Comparison of ENCODE assay signal across 23 cellular contexts in the genomic region with DNA sequence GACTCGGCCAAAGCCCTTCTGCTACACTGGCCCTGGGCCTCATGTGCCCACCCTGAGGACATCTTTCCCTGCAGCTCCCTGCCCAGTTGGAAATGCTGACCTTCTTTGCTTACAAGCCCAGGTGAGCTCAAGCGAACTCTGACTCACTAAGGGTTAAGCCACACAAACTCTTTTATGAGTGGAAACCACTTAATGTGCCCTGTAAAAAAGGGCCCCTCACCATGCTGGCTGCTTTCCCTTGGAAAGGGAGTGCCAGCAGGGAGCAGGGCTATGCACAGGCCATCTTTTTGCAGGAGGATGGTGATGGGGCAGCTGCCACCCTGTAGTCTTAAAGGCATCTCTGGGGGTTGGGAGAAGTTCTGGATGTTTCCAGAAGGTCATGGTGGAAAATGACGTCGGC. TPM values are rescaled to one million over a fixed set of nuclear protein-coding genes. Genes with fewer than 3 reads are reported as not detected.
DNase-seq lines count a peak whose midpoint lies in the region; ATAC-seq, FAIRE-seq and TF ChIP-seq lines count a peak whose summit lies in the region.
"Had no signal": no experiment of that assay in that cellular context is flagged by ENCODE, and none has a peak within 500 bp of the region (broad histone marks: within the 10 kb centered on the region; RNA-seq: fewer than 3 reads in every experiment).

No MANE protein-coding gene starts in this region.

- no peak for FAIRE-seq in small intestine (lab: Jason Lieb, UNC)
- FAIRE-seq: colon had no signal

- peak; percentile 62 for ATAC-seq in left lung
- ATAC-seq in SK-N-SH treated with all-trans-retinoic acid at 6 μM for 48 hours, result no peak
- ATAC-seq in HG03521 (IDR thresholded peaks at IDR 0.05; ENCODE audit: unreplicated experiment), result no peak
- ATAC-seq: activated CD8-positive, alpha-beta T cell treated with anti-CD3 and anti-CD28 coated beads for 36 hours; activated T-cell treated with anti-CD3 and anti-CD28 coated beads, Interleukin-2, amount 50 U/mL, for 4 hours had no signal

- no peaks in the 10 kb centered on the region for H3K9me3 Mint-ChIP-seq in Caco-2 (ENCODE audit: unreplicated experiment)
- H3K9me3 Mint-ChIP-seq: activated B cell treated with CpG ODN at 0.5 μM for 24 hours; activated CD8-positive, alpha-beta T cell treated with anti-CD3 and anti-CD28 coated beads for 36 hours; activated naive CD4-positive, alpha-beta T cell treated with anti-CD3 and anti-CD28 coated beads, Interleukin-2, amount 10 ng/mL, durations not matched to agents 7 days and 5 days; activated T-cell treated with anti-CD3 and anti-CD28 coated beads, Interleukin-2, amount 50 U/mL, for 4 hours; CD4-positive, alpha-beta memory T cell; IgD-negative memory B cell had no signal

- no peaks in the 10 kb centered on the region for H3K27me3 Mint-ChIP-seq in Caco-2 (ENCODE audit: insufficient read depth, unreplicated experiment)
- H3K27me3 Mint-ChIP-seq: activated B cell treated with CpG ODN at 0.5 μM for 24 hours had no signal

- H3K36me3 ChIP-seq in Caco-2 (ENCODE audit: control insufficient read depth, insufficient read depth, low read length) (no peaks in the 10 kb centered on the region), Peyer's patch (no peaks in the 10 kb centered on the region), left lung (no peaks in the 10 kb centered on the region), small intestine (ENCODE audit: control insufficient read depth in 2 of 2, insufficient read depth in 2 of 2, low read length in 2 of 2) (no peaks in the 10 kb centered on the region)

- peak overlapping the region; percentile 66 for H3K27ac Mint-ChIP-seq in Caco-2 (ENCODE audit: unreplicated experiment)
- H3K27ac Mint-ChIP-seq: activated B cell treated with CpG ODN at 0.5 μM for 24 hours; activated CD8-positive, alpha-beta T cell treated with anti-CD3 and anti-CD28 coated beads for 36 hours; activated naive CD4-positive, alpha-beta T cell treated with anti-CD3 and anti-CD28 coated beads, Interleukin-2, amount 10 ng/mL, durations not matched to agents 7 days and 5 days; CD4-positive, alpha-beta memory T cell; IgD-negative memory B cell had no signal

- no peaks in the 10 kb centered on the region for H3K27me3 ChIP-seq in Caco-2 (replicated peaks; ENCODE audit: control insufficient read depth, insufficient read depth, low read length)
- H3K27me3 ChIP-seq in Peyer's patch, result no peaks in the 10 kb centered on the region
- H3K27me3 ChIP-seq in left lung, result no peaks in the 10 kb centered on the region
- H3K27me3 ChIP-seq in small intestine (ENCODE audit: control insufficient read depth in 2 of 2, insufficient read depth in 2 of 2, low read length in 2 of 2), result no peaks in the 10 kb centered on the region

- H3K4me1 ChIP-seq in Caco-2 (peaks cover 58% of the 10 kb centered on the region), Peyer's patch (peaks cover 0 to 41% (median 2%) of the 10 kb centered on the region in 4 donors), left lung (peaks cover 9 to 21% of the 10 kb centered on the region in 2 donors), small intestine (ENCODE audit: control insufficient read depth in 2 of 2, insufficient read depth in 1 of 2, low read depth in 1 of 2, low read length in 1 of 2) (peaks cover 6 to 24% of the 10 kb centered on the region in 2 donors)

- H3K27ac ChIP-seq in Peyer's patch, result peak overlapping the region in 3 of 4 donors; percentile 35 to 81 (median 79)
- peak overlapping the region; percentile 58 to 75 for H3K27ac ChIP-seq in left lung
- H3K27ac ChIP-seq in small intestine (ENCODE audit: low read depth in 1 of 2, low read length in 1 of 2), result peak overlapping the region; percentile 80 to 89

- no TSS peak for BruUV-seq in Caco-2 (replicated peaks; lab: Mats Ljungman, UMichigan)

- 21 to 57% (median 40%) methylated on average over 4 of the region's 4 CpGs for WGBS in small intestine, 3 donors

- H3K9me3 ChIP-seq in Caco-2 (no peaks in the 10 kb centered on the region), Peyer's patch (no peaks in the 10 kb centered on the region), left lung (no peaks in the 10 kb centered on the region), small intestine (ENCODE audit: control insufficient read depth, low read depth) (no peaks in the 10 kb centered on the region)

- peaks cover 55% of the 10 kb centered on the region for H3K4me1 Mint-ChIP-seq in Caco-2 (ENCODE audit: low read depth, unreplicated experiment)
- H3K4me1 Mint-ChIP-seq: activated naive CD4-positive, alpha-beta T cell treated with anti-CD3 and anti-CD28 coated beads, Interleukin-2, amount 10 ng/mL, durations not matched to agents 7 days and 5 days had no signal

- H3K4me3 Mint-ChIP-seq in Caco-2 (ENCODE audit: unreplicated experiment), result peak overlapping the region; percentile 55
- H3K4me3 Mint-ChIP-seq: activated B cell treated with CpG ODN at 0.5 μM for 24 hours; activated CD8-positive, alpha-beta T cell treated with anti-CD3 and anti-CD28 coated beads for 36 hours; activated naive CD4-positive, alpha-beta T cell treated with anti-CD3 and anti-CD28 coated beads, Interleukin-2, amount 10 ng/mL, durations not matched to agents 7 days and 5 days; activated T-cell treated with anti-CD3 and anti-CD28 coated beads, Interleukin-2, amount 50 U/mL, for 4 hours; CD4-positive, alpha-beta memory T cell; IgD-negative memory B cell had no signal

- CTCF ChIA-PET in Caco-2 (lab: Charles Lee), result interaction anchor here (0.8 to 2.3 kb wide), 3 partner anchors 11 to 39 kb away, joined by 3 to 18 read pairs (median 4); no protein-coding TSS in a partner anchor

- H3K4me3 ChIP-seq in Caco-2 (ENCODE audit: low read depth, low read length) (no peak overlapping the region), Peyer's patch (peak overlapping the region in 1 of 4 donors; percentile 2), left lung (no peak overlapping the region), small intestine (ENCODE audit: low read depth in 1 of 2, low read length in 2 of 2) (no peak overlapping the region)

- intact Hi-C loops in Caco-2 (cut with micrococcal nuclease; ENCODE audit: unreplicated experiment), result no loop called here
- intact Hi-C loops in left lung (cut with DNase I), result no loop called here

- POLR2A ChIA-PET in Caco-2 (lab: Charles Lee), result interaction anchor here (0.6 to 2.8 kb wide), 2 partner anchors 39 kb away, joined by 3 to 27 read pairs; no protein-coding TSS in a partner anchor

- no peak for TF ChIP-seq POLR2A in Peyer's patch (IDR thresholded peaks at IDR 0.05)

- TF ChIP-seq CTCF in Caco-2 (IDR thresholded peaks at IDR 0.05; ENCODE audit: insufficient read depth in 1 of 2, low read depth in 1 of 2, low read length in 1 of 2, severe bottlenecking in 1 of 2, unreplicated experiment in 1 of 2), result no peak
- TF ChIP-seq CTCF in Peyer's patch (IDR thresholded peaks at IDR 0.05), result no peak
- no peak for TF ChIP-seq CTCF in left lung (IDR thresholded peaks at IDR 0.05)

- no peaks in the 10 kb centered on the region for H3K36me3 Mint-ChIP-seq in Caco-2 (ENCODE audit: insufficient read depth, unreplicated experiment)
- H3K36me3 Mint-ChIP-seq: activated naive CD4-positive, alpha-beta T cell treated with anti-CD3 and anti-CD28 coated beads, Interleukin-2, amount 10 ng/mL, durations not matched to agents 7 days and 5 days; CD4-positive, alpha-beta memory T cell; IgD-negative memory B cell had no signal

- DNase-seq in Caco-2, result no peak
- DNase-seq in Peyer's patch, result no peak
- DNase-seq in left lung, result no peak
- DNase-seq in small intestine, result no peak
- no peak for DNase-seq in hippocampal formation (lab: John Stamatoyannopoulos, UW)
- DNase-seq in mesenteric fat pad (ENCODE audit: low spot score), result no peak
- DNase-seq: activated B cell treated with CpG ODN at 0.5 μM for 24 hours; activated CD8-positive, alpha-beta T cell treated with anti-CD3 and anti-CD28 coated beads for 36 hours; activated naive CD4-positive, alpha-beta T cell treated with anti-CD3 and anti-CD28 coated beads, Interleukin-2, amount 10 ng/mL, durations not matched to agents 7 days and 5 days; activated T-cell treated with anti-CD3 and anti-CD28 coated beads, Interleukin-2, amount 50 U/mL, for 4 hours; aorta; CD4-positive, alpha-beta memory T cell; EL; foreskin melanocyte; NCI-H2081 treated with DMSO at 0.1 percent for 48 hours; stimulated activated CD8-positive, alpha-beta memory T cell treated with anti-CD3 and anti-CD28 coated beads, Interleukin-4, amount 100 ng/mL, for 48 hours; substantia nigra; T-helper 2 cell had no signal

TF ChIP-seq in SK-N-SH treated with all-trans-retinoic acid at 6 μM for 48 hours, 23 proteins besides CTCF, POLR2A, EP300 and RAD21:
- TF ChIP-seq, protein P1, sequence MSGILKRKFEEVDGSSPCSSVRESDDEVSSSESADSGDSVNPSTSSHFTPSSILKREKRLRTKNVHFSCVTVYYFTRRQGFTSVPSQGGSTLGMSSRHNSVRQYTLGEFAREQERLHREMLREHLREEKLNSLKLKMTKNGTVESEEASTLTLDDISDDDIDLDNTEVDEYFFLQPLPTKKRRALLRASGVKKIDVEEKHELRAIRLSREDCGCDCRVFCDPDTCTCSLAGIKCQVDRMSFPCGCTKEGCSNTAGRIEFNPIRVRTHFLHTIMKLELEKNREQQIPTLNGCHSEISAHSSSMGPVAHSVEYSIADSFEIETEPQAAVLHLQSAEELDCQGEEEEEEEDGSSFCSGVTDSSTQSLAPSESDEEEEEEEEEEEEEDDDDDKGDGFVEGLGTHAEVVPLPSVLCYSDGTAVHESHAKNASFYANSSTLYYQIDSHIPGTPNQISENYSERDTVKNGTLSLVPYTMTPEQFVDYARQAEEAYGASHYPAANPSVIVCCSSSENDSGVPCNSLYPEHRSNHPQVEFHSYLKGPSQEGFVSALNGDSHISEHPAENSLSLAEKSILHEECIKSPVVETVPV (CRISPR knock-in tag; IDR thresholded peaks at IDR 0.05), result no peak
- TF ChIP-seq ZNF70 (CRISPR knock-in tag; IDR thresholded peaks at IDR 0.05), result no peak
- no peak for TF ChIP-seq RARB (CRISPR knock-in tag; IDR thresholded peaks at IDR 0.05)
- no peak for TF ChIP-seq ZNF565 (CRISPR knock-in tag; conservative IDR thresholded peaks at IDR 0.05; ENCODE audit: low read depth)
- TF ChIP-seq CSDC2 (CRISPR knock-in tag; IDR thresholded peaks at IDR 0.05), result no peak
- no peak for TF ChIP-seq ARNTL (CRISPR knock-in tag; IDR thresholded peaks at IDR 0.05; ENCODE audit: borderline replicate concordance, low read depth)

RNA-seq across cellular contexts. Expression of a gene that starts 18.7 kb away (rescaled TPM):
- total RNA-seq in Caco-2 (2022), result 0.11 and 0.21 TPM in 2 replicates
- total RNA-seq in Peyer's patch, result 100 to 1,000 TPM in 2 of 4 donors, 10 to 100 TPM in 2; 75.9 to 143 (median 106) TPM
- 10 to 100 TPM; 41.1 to 53.1 TPM for total RNA-seq in left lung
- 10 to 100 TPM in 2 of 3 donors, 1 to 10 TPM in 1; 7.3 to 54.1 (median 39.4) TPM for polyA plus RNA-seq in small intestine
- 0.22 TPM for total RNA-seq in mesenteric fat pad
- total RNA-seq: activated CD8-positive, alpha-beta T cell treated with anti-CD3 and anti-CD28 coated beads for 36 hours; CD4-positive, alpha-beta memory T cell; myocyte had no signal
- polyA plus RNA-seq: CD4-positive, alpha-beta memory T cell; IgD-negative memory B cell had no signal

Comparison
In these comparisons a context has a peak if more than half of its experiments do, and no peak if none do; other contexts are left out.
1. RNA of a gene that starts 18.7 kb away (total RNA-seq): 75.9 to 143 TPM in Peyer's patch and 41.1 to 53.1 TPM in left lung; 0.22 TPM in mesenteric fat pad (single experiment) and 0.11 to 0.21 TPM in Caco-2; every median in the first group is over 10 times any median in the second.
2. Peak in every context shown above with its lines, with median percentiles within 50 percentile points of each other: H3K27ac ChIP-seq.